8 cellular contexts compared by ENCODE assay signal in the genomic region with DNA sequence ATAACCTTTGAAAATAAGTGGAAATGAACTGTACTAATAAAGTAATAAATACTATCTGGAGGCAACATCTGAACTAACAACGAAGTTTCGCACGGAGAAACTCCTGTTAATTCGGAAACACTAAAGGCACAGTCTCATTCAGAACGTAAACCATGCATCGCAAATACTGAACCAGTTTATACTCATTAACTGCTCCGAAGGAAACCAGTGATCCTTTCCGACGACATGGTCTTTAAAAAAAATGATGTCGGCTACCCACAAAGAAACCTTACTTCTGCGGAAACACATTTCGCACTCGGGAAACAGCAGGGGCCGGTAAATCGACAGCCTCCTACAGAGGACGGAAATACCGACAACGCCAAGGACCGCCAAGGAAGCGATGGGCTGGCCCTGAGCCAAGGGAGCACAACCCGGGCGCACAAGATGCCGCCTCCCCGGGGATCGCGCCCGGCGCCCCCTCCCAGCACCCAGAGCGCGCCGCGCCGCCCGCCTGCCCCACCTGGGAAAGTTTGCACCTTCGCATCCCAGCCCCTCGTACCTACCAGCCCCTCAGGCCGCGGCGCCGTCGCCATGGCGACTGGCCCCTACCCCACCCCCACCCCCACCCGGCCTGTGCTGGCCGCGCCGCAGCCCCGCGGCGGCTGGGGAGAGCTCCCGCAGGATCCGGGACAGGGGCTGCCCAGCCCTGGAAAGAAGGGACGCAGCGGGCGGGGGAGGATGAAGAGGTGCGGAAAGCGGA. TPM values are rescaled to one million over a fixed set of nuclear protein-coding genes. Genes with fewer than 3 reads are reported as not detected.
DNase-seq lines count a peak whose midpoint lies in the region; ATAC-seq, FAIRE-seq and TF ChIP-seq lines count a peak whose summit lies in the region.

No MANE protein-coding gene starts in this region.

- H3K4me2 ChIP-seq in HepG2 (ENCODE audit: low read depth, low read length) = peak overlapping the region; percentile 81

- WGBS in HepG2 (ENCODE audit: low lambda C conversion rate) = 4% methylated on average over 25 of the region's 56 CpGs

- CTCF ChIA-PET in HepG2 (lab: Yijun Ruan, JAX; ENCODE audit: low intra/inter-chr PET ratio, low total read pairs) = interaction anchor here (1.7 kb wide), 1 partner anchor 42 kb away, joined by 19 read pairs; the partner anchor contains the start of gene TTC33

- H3K4me3 ChIP-seq in ACC112 (ENCODE audit: low read depth, low read length) (peak overlapping the region; percentile 90), coronary artery (peak overlapping the region; percentile 99), HepG2 (replicated peaks in 1 of 3; ENCODE audit: insufficient read depth in 1 of 3, low read depth in 2 of 3, low read length in 3 of 3) (peak overlapping the region; percentile 94 to 98 (median 96))

- intact Hi-C loops in HepG2 (cut with micrococcal nuclease; ENCODE audit: unreplicated experiment) = loop anchor here (1.0 kb wide), 2 partner anchors 37 to 42 kb away; partner anchors contain the start of gene TTC33

- H3K79me2 ChIP-seq in ACC112 (ENCODE audit: control insufficient read depth, insufficient read depth, low read length, unreplicated experiment) = peaks cover 51% of the 10 kb centered on the region
- peaks cover 50% of the 10 kb centered on the region for H3K79me2 ChIP-seq in HepG2 (ENCODE audit: insufficient read depth, low read length)

- peak overlapping the region; percentile 92 for H3K9ac ChIP-seq in HepG2 (ENCODE audit: insufficient read depth, low read depth, low read length)

- no peaks in the 10 kb centered on the region for H3K9me3 ChIP-seq in HepG2 (ENCODE audit: low read length)

- ATAC-seq in GM19023 (IDR thresholded peaks at IDR 0.05; ENCODE audit: unreplicated experiment) (peak; percentile 44), HG03280 (IDR thresholded peaks at IDR 0.05; ENCODE audit: unreplicated experiment) (peak; percentile 33), HepG2 (peak; percentile 78)

- TF ChIP-seq POLR2A in HepG2 (IDR thresholded peaks at IDR 0.05; ENCODE audit: insufficient read depth in 1 of 2, low read depth in 2 of 2, low read length in 2 of 2) = no peak

- no peaks in the 10 kb centered on the region for H3K27me3 ChIP-seq in ACC112 (ENCODE audit: insufficient read depth, low read length)
- H3K27me3 ChIP-seq in HepG2 (ENCODE audit: control insufficient read depth in 1 of 2, insufficient read depth in 2 of 2, low read length in 2 of 2) = no peaks in the 10 kb centered on the region; a peak in 1 of 5 replicates

- no peak for TF ChIP-seq EP300 in HepG2 (IDR thresholded peaks at IDR 0.05; ENCODE audit: low read depth in 2 of 2, low read length in 2 of 2)
- no peak for TF ChIP-seq EP300 in HepG2 (CRISPR knock-in tag; IDR thresholded peaks at IDR 0.05; ENCODE audit: borderline replicate concordance)

- TSS peak; percentile 58 for BruUV-seq in HepG2 (replicated peaks; lab: Mats Ljungman, UMichigan)

- in situ Hi-C loops in HepG2 (cut with HindIII; ENCODE audit: extremely low pct_ligation_motif_present, low pct_unique_long_range_greater_than_20kb) = no loop called here

- H3K4me1 ChIP-seq in ACC112 (ENCODE audit: control insufficient read depth, insufficient read depth, low read length, unreplicated experiment) (peaks cover 7% of the 10 kb centered on the region), HepG2 (ENCODE audit: insufficient read depth, low read length) (peaks cover 63% of the 10 kb centered on the region)

- peak overlapping the region; percentile 90 for H3K27ac ChIP-seq in ACC112 (ENCODE audit: low read depth, low read length)
- peak overlapping the region; percentile 93 to 98 for H3K27ac ChIP-seq in coronary artery
- peak overlapping the region; percentile 93 for H3K27ac ChIP-seq in HepG2 (ENCODE audit: extremely low read length, insufficient read depth, low read length)

- no peak for TF ChIP-seq RAD21 in HepG2 (CRISPR knock-in tag; IDR thresholded peaks at IDR 0.05)

- peaks cover 12% of the 10 kb centered on the region for H4K20me1 ChIP-seq in HepG2 (ENCODE audit: insufficient read depth, low read length)

- peak; percentile 74 for DNase-seq in NCI-H510A (lab: John Stamatoyannopoulos, UW)
- DNase-seq in activated CD4-positive, alpha-beta T cell treated with anti-CD3 and anti-CD28 coated beads for 48 hours = peak; percentile 83
- DNase-seq in coronary artery (ENCODE audit: low spot score) = peak; percentile 79
- DNase-seq in HepG2 (ENCODE audit: low spot score) = no peak
- peak; percentile 60 to 71 for DNase-seq in stimulated activated CD4-positive, alpha-beta T cell treated with anti-CD3 and anti-CD28 coated beads, Interleukin-2, amount 100 ng/mL, for 48 hours

- POLR2A ChIA-PET in HepG2 (lab: Yijun Ruan, JAX) = interaction anchor here (0.6 to 2.2 kb wide), 6 partner anchors 9 to 618 kb away, joined by 3 to 8 read pairs (median 5); no protein-coding TSS in a partner anchor

- FAIRE-seq in HepG2 (lab: Jason Lieb, UNC) = no peak

- no peaks in the 10 kb centered on the region; the same call in 1 of the 2 replicates for H3K36me3 ChIP-seq in ACC112 (ENCODE audit: insufficient read depth, low read length)
- no peaks in the 10 kb centered on the region for H3K36me3 ChIP-seq in HepG2 (replicated peaks in 1 of 2; ENCODE audit: control insufficient read depth in 1 of 2, insufficient read depth in 2 of 2, low read length in 2 of 2)

- no peak for TF ChIP-seq CTCF in coronary artery (IDR thresholded peaks at IDR 0.05)
- TF ChIP-seq CTCF in HepG2 (CRISPR knock-in tag; IDR thresholded peaks at IDR 0.05) = no peak; the same call in 1 of the 2 replicates

- H2AFZ ChIP-seq in ACC112 (ENCODE audit: low read length, unreplicated experiment) (peak overlapping the region; percentile 90), HepG2 (ENCODE audit: low read length) (no peak overlapping the region)

RNA-seq across cellular contexts. Expression of gene PRKAA1, which starts 0.7 kb away (rescaled TPM):
- total RNA-seq in HepG2 (2016; rRNA removed; fragmentation: Illumina TruSeq; extraction: Trizol) = 58.0 and 78.7 TPM in 2 replicates
- 31.0 and 34.0 TPM in 2 replicates for total RNA-seq in HepG2 (2016; cell fraction: cytosol; rRNA removed; fragmentation: Illumina TruSeq; extraction: Trizol; ENCODE audit: low read depth)
- total RNA-seq in HepG2 (2016; cell fraction: insoluble cytoplasmic fraction; rRNA removed; fragmentation: Illumina TruSeq; extraction: Trizol) = 56.3 and 76.7 TPM in 2 replicates
- total RNA-seq in HepG2 (2016; cell fraction: membrane; rRNA removed; fragmentation: Illumina TruSeq; extraction: Trizol) = 28.2 and 36.2 TPM in 2 replicates
- total RNA-seq in HepG2 (2016; cell fraction: nucleus; rRNA removed; fragmentation: Illumina TruSeq; extraction: Trizol) = 48.6 and 60.5 TPM in 2 replicates
- 29.0 and 36.6 TPM in 2 replicates for polyA plus RNA-seq in HepG2 (2011; rRNA removed)
- 10.5 and 18.5 TPM in 2 replicates for polyA plus RNA-seq in HepG2 (2011; cell fraction: cytosol; rRNA removed)
- 38.2 and 50.6 TPM in 2 replicates for polyA plus RNA-seq in HepG2 (2011; cell fraction: nucleus; rRNA removed)
- polyA plus RNA-seq in HepG2 (2012) = 39.5 and 51.9 TPM in 2 replicates
- polyA plus RNA-seq in HepG2 (2016; cell fraction: cytosol; fragmentation: Illumina TruSeq; extraction: Trizol; ENCODE audit: low read depth) = 1.4 and 1.5 TPM in 2 replicates
- 32.4 and 34.1 TPM in 2 replicates for polyA plus RNA-seq in HepG2 (2016; cell fraction: insoluble cytoplasmic fraction; fragmentation: Illumina TruSeq; extraction: Trizol; ENCODE audit: low read depth)
- 3.2 and 4.1 TPM in 2 replicates for polyA plus RNA-seq in HepG2 (2016; cell fraction: membrane; fragmentation: Illumina TruSeq; extraction: Trizol; ENCODE audit: low read depth)
- 61.0 and 74.0 TPM in 2 replicates for polyA plus RNA-seq in HepG2 (2016; cell fraction: nucleus; fragmentation: Illumina TruSeq; extraction: Trizol; ENCODE audit: insufficient read depth, low read depth)
- 12.8 and 19.6 TPM in 2 replicates for polyA minus RNA-seq in HepG2 (2011; rRNA and poly(A)+ RNA removed; ENCODE audit: low replicate concordance)
- 42.8 and 49.6 TPM in 2 replicates for polyA minus RNA-seq in HepG2 (2011; cell fraction: cytosol; rRNA and poly(A)+ RNA removed)
- polyA minus RNA-seq in HepG2 (2011; cell fraction: nucleus; rRNA and poly(A)+ RNA removed) = 88.8 and 97.3 TPM in 2 replicates

RNA-seq across cellular contexts. Expression of gene RPL37, which starts 37.6 kb away (rescaled TPM):
- 1,981 and 2,192 TPM in 2 replicates for total RNA-seq in HepG2 (2016; rRNA removed; fragmentation: Illumina TruSeq; extraction: Trizol)
- total RNA-seq in HepG2 (2016; cell fraction: cytosol; rRNA removed; fragmentation: Illumina TruSeq; extraction: Trizol; ENCODE audit: low read depth) = 3,324 and 3,542 TPM in 2 replicates
- 1,946 and 2,347 TPM in 2 replicates for total RNA-seq in HepG2 (2016; cell fraction: insoluble cytoplasmic fraction; rRNA removed; fragmentation: Illumina TruSeq; extraction: Trizol)
- total RNA-seq in HepG2 (2016; cell fraction: membrane; rRNA removed; fragmentation: Illumina TruSeq; extraction: Trizol) = 4,900 and 5,247 TPM in 2 replicates
- total RNA-seq in HepG2 (2016; cell fraction: nucleus; rRNA removed; fragmentation: Illumina TruSeq; extraction: Trizol) = 696 and 786 TPM in 2 replicates
- 3,367 and 3,734 TPM in 2 replicates for polyA plus RNA-seq in HepG2 (2011; rRNA removed)
- polyA plus RNA-seq in HepG2 (2011; cell fraction: cytosol; rRNA removed) = 216 and 299 TPM in 2 replicates
- 168 and 341 TPM in 2 replicates for polyA plus RNA-seq in HepG2 (2011; cell fraction: nucleus; rRNA removed)
- polyA plus RNA-seq in HepG2 (2012) = 2,075 and 2,920 TPM in 2 replicates
- polyA plus RNA-seq in HepG2 (2016; cell fraction: cytosol; fragmentation: Illumina TruSeq; extraction: Trizol; ENCODE audit: low read depth) = 4,668 and 5,281 TPM in 2 replicates
- 2,672 and 2,701 TPM in 2 replicates for polyA plus RNA-seq in HepG2 (2016; cell fraction: insoluble cytoplasmic fraction; fragmentation: Illumina TruSeq; extraction: Trizol; ENCODE audit: low read depth)
- 6,074 and 6,302 TPM in 2 replicates for polyA plus RNA-seq in HepG2 (2016; cell fraction: membrane; fragmentation: Illumina TruSeq; extraction: Trizol; ENCODE audit: low read depth)
- polyA plus RNA-seq in HepG2 (2016; cell fraction: nucleus; fragmentation: Illumina TruSeq; extraction: Trizol; ENCODE audit: insufficient read depth, low read depth) = 1,552 and 1,570 TPM in 2 replicates
- 352 and 1,422 TPM in 2 replicates for polyA minus RNA-seq in HepG2 (2011; rRNA and poly(A)+ RNA removed; ENCODE audit: low replicate concordance)
- 513 and 618 TPM in 2 replicates for polyA minus RNA-seq in HepG2 (2011; cell fraction: cytosol; rRNA and poly(A)+ RNA removed)
- polyA minus RNA-seq in HepG2 (2011; cell fraction: nucleus; rRNA and poly(A)+ RNA removed) = 284 and 353 TPM in 2 replicates

RNA-seq across cellular contexts. Expression of gene TTC33, which starts 41.7 kb away (rescaled TPM):
- 20.0 and 37.9 TPM in 2 replicates for total RNA-seq in HepG2 (2016; rRNA removed; fragmentation: Illumina TruSeq; extraction: Trizol)
- total RNA-seq in HepG2 (2016; cell fraction: cytosol; rRNA removed; fragmentation: Illumina TruSeq; extraction: Trizol; ENCODE audit: low read depth) = 1.3 and 1.7 TPM in 2 replicates
- 18.6 and 39.1 TPM in 2 replicates for total RNA-seq in HepG2 (2016; cell fraction: insoluble cytoplasmic fraction; rRNA removed; fragmentation: Illumina TruSeq; extraction: Trizol)
- 4.6 and 4.8 TPM in 2 replicates for total RNA-seq in HepG2 (2016; cell fraction: membrane; rRNA removed; fragmentation: Illumina TruSeq; extraction: Trizol)
- total RNA-seq in HepG2 (2016; cell fraction: nucleus; rRNA removed; fragmentation: Illumina TruSeq; extraction: Trizol) = 9.9 and 10.9 TPM in 2 replicates
- polyA plus RNA-seq in HepG2 (2011; rRNA removed) = 3.8 and 4.5 TPM in 2 replicates
- polyA plus RNA-seq in HepG2 (2011; cell fraction: cytosol; rRNA removed) = 1.4 and 2.4 TPM in 2 replicates
- 1.2 and 2.1 TPM in 2 replicates for polyA plus RNA-seq in HepG2 (2011; cell fraction: nucleus; rRNA removed)
- 9.7 and 10.0 TPM in 2 replicates for polyA plus RNA-seq in HepG2 (2012)
- polyA plus RNA-seq in HepG2 (2016; cell fraction: cytosol; fragmentation: Illumina TruSeq; extraction: Trizol; ENCODE audit: low read depth) = 0.32 and 0.58 TPM in 2 replicates
- polyA plus RNA-seq in HepG2 (2016; cell fraction: insoluble cytoplasmic fraction; fragmentation: Illumina TruSeq; extraction: Trizol; ENCODE audit: low read depth) = 21.9 and 22.3 TPM in 2 replicates
- polyA plus RNA-seq in HepG2 (2016; cell fraction: membrane; fragmentation: Illumina TruSeq; extraction: Trizol; ENCODE audit: low read depth) = 1.8 and 2.1 TPM in 2 replicates
- polyA plus RNA-seq in HepG2 (2016; cell fraction: nucleus; fragmentation: Illumina TruSeq; extraction: Trizol; ENCODE audit: insufficient read depth, low read depth) = 8.5 and 9.4 TPM in 2 replicates
- 1.7 and 4.1 TPM in 2 replicates for polyA minus RNA-seq in HepG2 (2011; rRNA and poly(A)+ RNA removed; ENCODE audit: low replicate concordance)
- polyA minus RNA-seq in HepG2 (2011; cell fraction: cytosol; rRNA and poly(A)+ RNA removed) = 7.9 and 11.0 TPM in 2 replicates
- 12.5 and 17.9 TPM in 2 replicates for polyA minus RNA-seq in HepG2 (2011; cell fraction: nucleus; rRNA and poly(A)+ RNA removed)

RNA-seq across cellular contexts. Expression of gene CARD6, which starts 43.7 kb away (rescaled TPM):
- 1.4 TPM in 2 replicates for total RNA-seq in HepG2 (2016; rRNA removed; fragmentation: Illumina TruSeq; extraction: Trizol)
- total RNA-seq in HepG2 (2016; cell fraction: cytosol; rRNA removed; fragmentation: Illumina TruSeq; extraction: Trizol; ENCODE audit: low read depth) = 0.71 and 1.1 TPM in 2 replicates
- total RNA-seq in HepG2 (2016; cell fraction: insoluble cytoplasmic fraction; rRNA removed; fragmentation: Illumina TruSeq; extraction: Trizol) = 1.2 and 1.6 TPM in 2 replicates
- total RNA-seq in HepG2 (2016; cell fraction: membrane; rRNA removed; fragmentation: Illumina TruSeq; extraction: Trizol) = 1.1 and 1.6 TPM in 2 replicates
- 0.56 and 1.2 TPM in 2 replicates for total RNA-seq in HepG2 (2016; cell fraction: nucleus; rRNA removed; fragmentation: Illumina TruSeq; extraction: Trizol)
- 0.33 and 0.39 TPM in 2 replicates for polyA plus RNA-seq in HepG2 (2011; rRNA removed)
- 0.16 and 0.31 TPM in 2 replicates for polyA plus RNA-seq in HepG2 (2011; cell fraction: cytosol; rRNA removed)
- polyA plus RNA-seq in HepG2 (2011; cell fraction: nucleus; rRNA removed) = 0.08 and 0.24 TPM in 2 replicates
- 0.43 and 0.58 TPM in 2 replicates for polyA plus RNA-seq in HepG2 (2012)
- 0.05 TPM in 1 of 2 replicates, not detected in the other for polyA plus RNA-seq in HepG2 (2016; cell fraction: cytosol; fragmentation: Illumina TruSeq; extraction: Trizol; ENCODE audit: low read depth)
- 0.73 and 1.0 TPM in 2 replicates for polyA plus RNA-seq in HepG2 (2016; cell fraction: insoluble cytoplasmic fraction; fragmentation: Illumina TruSeq; extraction: Trizol; ENCODE audit: low read depth)
- 0.08 and 0.15 TPM in 2 replicates for polyA plus RNA-seq in HepG2 (2016; cell fraction: membrane; fragmentation: Illumina TruSeq; extraction: Trizol; ENCODE audit: low read depth)
- 0.66 and 0.81 TPM in 2 replicates for polyA plus RNA-seq in HepG2 (2016; cell fraction: nucleus; fragmentation: Illumina TruSeq; extraction: Trizol; ENCODE audit: insufficient read depth, low read depth)
- polyA minus RNA-seq in HepG2 (2011; rRNA and poly(A)+ RNA removed; ENCODE audit: low replicate concordance) = 0.26 and 9.3 TPM in 2 replicates
- 0.20 TPM in 1 of 2 replicates, not detected in the other for polyA minus RNA-seq in HepG2 (2011; cell fraction: cytosol; rRNA and poly(A)+ RNA removed)
- 0.26 and 0.62 TPM in 2 replicates for polyA minus RNA-seq in HepG2 (2011; cell fraction: nucleus; rRNA and poly(A)+ RNA removed)
